5 cellular contexts compared by ENCODE assay signal in the genomic region with DNA sequence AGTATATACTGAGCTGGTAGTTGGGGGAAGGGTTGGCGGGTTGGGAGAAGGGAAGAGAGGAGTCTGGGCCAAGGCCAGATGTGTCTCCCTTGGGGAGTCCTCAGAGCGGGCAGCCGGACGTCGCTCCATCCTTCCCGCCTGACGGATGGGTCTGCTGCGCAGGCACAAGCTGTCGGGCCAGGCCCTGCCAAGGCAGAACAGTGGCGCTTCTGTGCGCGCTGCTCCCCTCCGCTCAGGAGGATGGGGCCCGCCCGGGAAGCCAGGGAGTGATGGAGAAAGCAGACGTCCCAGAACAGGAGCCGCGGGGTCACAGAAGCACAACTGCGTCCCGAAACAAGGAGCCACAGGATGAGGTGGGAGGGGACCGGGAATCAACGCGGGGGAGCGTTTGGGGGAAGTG.
A peak's percentile ranks its signal among the peaks of the same experiment; 100 is the strongest.
DNase-seq lines count a peak whose midpoint lies in the region; TF ChIP-seq lines count a peak whose summit lies in the region.
"Not testable (repeated sequence)": the region's sequence is repeated elsewhere in the genome, so short reads cannot be mapped to it uniquely, and the experiment has no call there.

No MANE protein-coding gene starts in this region.

- not testable (repeated sequence) for H3K36me3 Mint-ChIP-seq in chondrocyte (ENCODE audit: low read depth); mesothelial cell of epicardium; nephron progenitor cell (ENCODE audit: low read depth)

- peak overlapping the region; percentile 12; the same call in 1 of the 2 replicates for H3K4me3 ChIP-seq in H7 (ENCODE audit: insufficient read depth, low read depth, low read length)

- DNase-seq in H7; chondrocyte (ENCODE audit: low spot score); mesothelial cell of epicardium (ENCODE audit: low spot score in 2 of 2, unreplicated experiment in 2 of 2); nephron progenitor cell: not testable (repeated sequence)
- DNase-seq in retina: peak; percentile 13

- H3K9me3 Mint-ChIP-seq in chondrocyte (ENCODE audit: low read depth); mesothelial cell of epicardium; nephron progenitor cell: not testable (repeated sequence)

- not testable (repeated sequence) for H3K27ac Mint-ChIP-seq in chondrocyte (ENCODE audit: unreplicated experiment); mesothelial cell of epicardium; nephron progenitor cell

- H3K4me1 Mint-ChIP-seq in chondrocyte (ENCODE audit: low read depth); mesothelial cell of epicardium; nephron progenitor cell: not testable (repeated sequence)

- H3K27me3 ChIP-seq in H7 (ENCODE audit: control insufficient read depth, insufficient read depth, low read length): not testable (repeated sequence)

- not testable (repeated sequence) for H3K27me3 Mint-ChIP-seq in chondrocyte (ENCODE audit: low read depth); mesothelial cell of epicardium (ENCODE audit: low read depth); nephron progenitor cell (ENCODE audit: low read depth, poor library complexity)

- H3K4me3 Mint-ChIP-seq in chondrocyte (ENCODE audit: unreplicated experiment) (peak overlapping the region; percentile 41), mesothelial cell of epicardium (peak overlapping the region; percentile 28), nephron progenitor cell (peak overlapping the region; percentile 45)

- not testable (repeated sequence) for H3K36me3 ChIP-seq in H7 (replicated peaks; ENCODE audit: control insufficient read depth, insufficient read depth, low read length)

- not testable (repeated sequence) for TF ChIP-seq CTCF in chondrocyte (IDR thresholded peaks at IDR 0.05); mesothelial cell of epicardium (IDR thresholded peaks at IDR 0.05; ENCODE audit: unreplicated experiment); nephron progenitor cell (IDR thresholded peaks at IDR 0.05)
